Comparison of ENCODE assay signal across 19 cellular contexts in the genomic region with DNA sequence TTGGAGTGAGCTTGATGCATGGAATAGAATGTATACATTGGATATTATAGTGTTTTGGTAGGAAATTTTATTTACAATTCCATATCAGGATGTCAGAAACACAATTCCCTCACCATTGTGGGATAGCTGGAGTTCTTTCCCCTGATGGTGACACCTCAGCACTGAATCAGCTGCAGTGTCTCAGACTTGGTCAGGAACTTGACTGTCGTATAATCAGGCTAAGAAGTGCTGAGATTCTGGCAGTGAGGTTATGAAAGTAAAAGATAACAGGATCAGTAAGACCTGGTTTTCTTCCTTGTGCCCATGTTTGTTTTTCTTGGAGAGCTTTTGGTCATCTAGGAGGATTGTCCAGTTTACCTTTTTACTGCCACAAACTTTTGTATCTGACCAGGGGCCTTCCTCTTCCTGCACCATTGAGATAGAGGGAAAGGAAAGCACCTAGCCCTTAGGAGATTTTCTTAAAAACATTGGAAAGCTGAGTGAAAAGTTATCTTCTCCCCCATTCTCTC. TPM values are rescaled to one million over a fixed set of nuclear protein-coding genes. Genes with fewer than 3 reads are reported as not detected.
"Had no signal": no experiment of that assay in that cellular context is flagged by ENCODE, and none has a peak within 500 bp of the region (broad histone marks: within the 10 kb centered on the region; RNA-seq: fewer than 3 reads in every experiment).

No MANE protein-coding gene starts in this region.

- H3K27ac Mint-ChIP-seq: activated CD4-positive, alpha-beta memory T cell treated with anti-CD3 and anti-CD28 coated beads for 36 hours; activated naive CD8-positive, alpha-beta T cell treated with anti-CD3 and anti-CD28 coated beads for 36 hours; natural killer cell; T-cell had no signal

- H3K4me3 Mint-ChIP-seq: activated CD4-positive, alpha-beta memory T cell treated with anti-CD3 and anti-CD28 coated beads for 36 hours; activated naive CD8-positive, alpha-beta T cell treated with anti-CD3 and anti-CD28 coated beads for 36 hours; natural killer cell; T-cell had no signal

- DNase-seq: activated CD4-positive, alpha-beta memory T cell treated with anti-CD3 and anti-CD28 coated beads for 36 hours; activated gamma-delta T cell; activated naive CD8-positive, alpha-beta T cell treated with anti-CD3 and anti-CD28 coated beads for 36 hours; activated T-cell treated with anti-CD3 and anti-CD28 coated beads, Interleukin-2, amount 50 U/mL, for 48 hours; aorta; central memory CD4-positive, alpha-beta T cell; effector CD8-positive, alpha-beta T cell; hypothalamus; natural killer cell; occipital lobe; stimulated activated CD4-positive, alpha-beta T cell treated with anti-CD3 and anti-CD28 coated beads, Interleukin-2, amount 100 ng/mL, for 24 hours; stimulated activated naive CD4-positive, alpha-beta T cell; T-cell; T1000; upper lobe of left lung had no signal

- H3K9me3 ChIP-seq: prostate gland, upper lobe of left lung had no signal

- H3K36me3 ChIP-seq: prostate gland, upper lobe of left lung had no signal

- ATAC-seq: natural killer cell, sciatic nerve, T-cell had no signal

- H3K4me3 ChIP-seq: coronary artery, prostate gland, upper lobe of left lung had no signal

- H3K4me1 Mint-ChIP-seq: natural killer cell had no signal

- H3K9me3 Mint-ChIP-seq: activated CD4-positive, alpha-beta memory T cell treated with anti-CD3 and anti-CD28 coated beads for 36 hours; activated naive CD8-positive, alpha-beta T cell treated with anti-CD3 and anti-CD28 coated beads for 36 hours; T-cell had no signal

- H3K27ac ChIP-seq: coronary artery, prostate gland, upper lobe of left lung, VCaP had no signal

- H3K36me3 Mint-ChIP-seq: activated CD4-positive, alpha-beta memory T cell treated with anti-CD3 and anti-CD28 coated beads for 36 hours; activated naive CD8-positive, alpha-beta T cell treated with anti-CD3 and anti-CD28 coated beads for 36 hours; natural killer cell; T-cell had no signal

- H3K27me3 ChIP-seq: upper lobe of left lung had no signal

RNA-seq across cellular contexts. Expression of a gene that starts 27.3 kb away (rescaled TPM):
- total RNA-seq: activated CD4-positive, alpha-beta memory T cell treated with anti-CD3 and anti-CD28 coated beads for 36 hours had no signal
